1 cellular context compared by ENCODE assay signal in genomic region chr2:19607400-19607799, GRCh38.
TF ChIP-seq lines count a peak whose summit lies in the region.

No MANE protein-coding gene starts in this region.

TF ChIP-seq in IMR-90, 13 proteins besides CTCF, POLR2A, EP300 and RAD21:
- TF ChIP-seq, protein P1, sequence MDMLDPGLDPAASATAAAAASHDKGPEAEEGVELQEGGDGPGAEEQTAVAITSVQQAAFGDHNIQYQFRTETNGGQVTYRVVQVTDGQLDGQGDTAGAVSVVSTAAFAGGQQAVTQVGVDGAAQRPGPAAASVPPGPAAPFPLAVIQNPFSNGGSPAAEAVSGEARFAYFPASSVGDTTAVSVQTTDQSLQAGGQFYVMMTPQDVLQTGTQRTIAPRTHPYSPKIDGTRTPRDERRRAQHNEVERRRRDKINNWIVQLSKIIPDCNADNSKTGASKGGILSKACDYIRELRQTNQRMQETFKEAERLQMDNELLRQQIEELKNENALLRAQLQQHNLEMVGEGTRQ (IDR thresholded peaks at IDR 0.05; ENCODE audit: low read depth, low read length), result no peak
- TF ChIP-seq RFX5 (IDR thresholded peaks at IDR 0.05; ENCODE audit: low read depth, low read length) (no peak), SMC3 (IDR thresholded peaks at IDR 0.05; ENCODE audit: low read depth, low read length) (no peak), MAZ (IDR thresholded peaks at IDR 0.05; ENCODE audit: borderline replicate concordance, low read depth, low read length) (no peak)
- TF ChIP-seq, protein P2, sequence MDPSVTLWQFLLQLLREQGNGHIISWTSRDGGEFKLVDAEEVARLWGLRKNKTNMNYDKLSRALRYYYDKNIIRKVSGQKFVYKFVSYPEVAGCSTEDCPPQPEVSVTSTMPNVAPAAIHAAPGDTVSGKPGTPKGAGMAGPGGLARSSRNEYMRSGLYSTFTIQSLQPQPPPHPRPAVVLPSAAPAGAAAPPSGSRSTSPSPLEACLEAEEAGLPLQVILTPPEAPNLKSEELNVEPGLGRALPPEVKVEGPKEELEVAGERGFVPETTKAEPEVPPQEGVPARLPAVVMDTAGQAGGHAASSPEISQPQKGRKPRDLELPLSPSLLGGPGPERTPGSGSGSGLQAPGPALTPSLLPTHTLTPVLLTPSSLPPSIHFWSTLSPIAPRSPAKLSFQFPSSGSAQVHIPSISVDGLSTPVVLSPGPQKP (IDR thresholded peaks at IDR 0.05; ENCODE audit: borderline replicate concordance, low read depth, low read length), result no peak
